ENCODE assay signal across 8 cellular contexts in the genomic region with DNA sequence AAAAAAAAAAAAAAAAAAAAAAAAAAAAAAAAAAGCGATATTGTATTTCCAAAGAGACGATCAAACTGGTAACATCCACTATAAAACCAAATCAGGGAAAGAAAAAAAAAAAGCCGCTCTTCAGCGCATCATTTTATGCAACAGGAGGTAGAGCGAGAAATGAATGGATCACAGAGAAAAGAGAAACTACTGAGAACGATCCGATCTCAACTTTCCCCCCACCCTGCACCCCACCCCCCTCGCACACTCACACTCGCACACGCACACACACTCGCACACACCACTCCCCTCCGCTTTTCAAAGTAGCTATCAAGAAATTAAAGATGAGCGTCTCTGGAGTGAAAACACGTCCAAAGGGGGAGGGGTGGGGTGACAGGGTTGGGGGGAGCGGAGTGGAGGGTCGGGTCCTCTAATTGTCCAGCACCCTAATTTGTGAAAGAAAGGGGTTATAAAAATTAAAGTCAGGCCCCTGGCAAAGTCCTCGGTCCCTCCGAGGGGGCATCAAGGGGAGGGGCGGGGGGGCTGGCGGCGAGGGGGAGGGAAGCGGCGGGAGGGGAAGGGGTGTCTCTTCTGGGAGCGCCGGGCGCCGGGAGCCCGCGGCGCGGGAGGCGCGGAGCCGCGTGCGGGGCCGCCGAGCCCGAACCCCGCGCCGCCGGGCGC. TPM values are rescaled to one million over a fixed set of nuclear protein-coding genes. Genes with fewer than 3 reads are reported as not detected.
A peak's percentile ranks its signal among the peaks of the same experiment; 100 is the strongest.
DNase-seq lines count a peak whose midpoint lies in the region; ATAC-seq lines count a peak whose summit lies in the region.

No MANE protein-coding gene starts in this region.

- no peaks in the 10 kb centered on the region for H3K4me1 ChIP-seq in CD4-positive, alpha-beta memory T cell (ENCODE audit: insufficient read depth, low read length)

- no peak overlapping the region for H3K27ac ChIP-seq in CD4-positive, alpha-beta memory T cell (ENCODE audit: low read depth, low read length)
- H3K27ac ChIP-seq in epithelial cell of prostate = peak overlapping the region; percentile 69

- CTCF ChIA-PET in CD4-positive, alpha-beta memory T cell (lab: Charles Lee; ENCODE audit: partially characterized antibody) = no interaction called here
- CTCF ChIA-PET in T-cell (lab: Charles Lee) = interaction anchor here (0.6 kb wide), 4 partner anchors 15 to 1325 kb away, joined by 3 to 4 read pairs (median 4); no protein-coding TSS in a partner anchor

- no peak overlapping the region for H3K27ac Mint-ChIP-seq in CD4-positive, alpha-beta memory T cell
- no peak overlapping the region for H3K27ac Mint-ChIP-seq in T-cell

- H3K27me3 Mint-ChIP-seq in CD4-positive, alpha-beta memory T cell = peaks cover 36 to 38% of the 10 kb centered on the region in 2 donors
- H3K27me3 Mint-ChIP-seq in T-cell = peaks cover 42 to 61% of the 10 kb centered on the region in 2 donors

- POLR2A ChIA-PET in CD4-positive, alpha-beta memory T cell (lab: Charles Lee; ENCODE audit: partially characterized antibody) = no interaction called here
- POLR2A ChIA-PET in T-cell (lab: Charles Lee) = no interaction called here

- H3K4me1 Mint-ChIP-seq in CD4-positive, alpha-beta memory T cell = peaks cover 9 to 24% (median 12%) of the 10 kb centered on the region in 4 donors
- H3K4me1 Mint-ChIP-seq in T-cell = peaks cover 25 to 39% (median 27%) of the 10 kb centered on the region in 3 donors

- intact Hi-C loops in CD4-positive, alpha-beta memory T cell (cut with micrococcal nuclease) = no loop called here

- DNase-seq in CD4-positive, alpha-beta memory T cell = no peak
- peak; percentile 10 for DNase-seq in Jurkat, Clone E6-1 (ENCODE audit: low read depth, low spot score)
- DNase-seq in T-cell (peak in 1 of 34 experiments; percentile 2), epithelial cell of prostate (ENCODE audit: low read depth, low spot score) (no peak), myocyte (ENCODE audit: low read depth) (peak; percentile 42), activated gamma-delta T cell (lab: John Stamatoyannopoulos, UW) (no peak), UCSD-AML1 (lab: John Stamatoyannopoulos, UW; ENCODE audit: unreplicated experiment) (no peak)

- no peaks in the 10 kb centered on the region for H3K36me3 ChIP-seq in CD4-positive, alpha-beta memory T cell (ENCODE audit: insufficient read depth, low read length)

- H3K4me3 Mint-ChIP-seq in CD4-positive, alpha-beta memory T cell = peak overlapping the region; percentile 57 to 82 (median 79)
- H3K4me3 Mint-ChIP-seq in T-cell = peak overlapping the region; percentile 74 to 90 (median 76)

- peaks cover 0 to 3% of the 10 kb centered on the region in 2 donors for H3K36me3 Mint-ChIP-seq in CD4-positive, alpha-beta memory T cell
- peaks cover 4% of the 10 kb centered on the region for H3K36me3 Mint-ChIP-seq in T-cell

- no peak overlapping the region for H3K4me3 ChIP-seq in CD4-positive, alpha-beta memory T cell (ENCODE audit: low read length in 2 of 2)
- peak overlapping the region; percentile 49 for H3K4me3 ChIP-seq in Jurkat, Clone E6-1 (ENCODE audit: low read length)

- H3K9me3 Mint-ChIP-seq in CD4-positive, alpha-beta memory T cell = peaks cover 0 to 34% (median 9%) of the 10 kb centered on the region in 8 donors
- H3K9me3 Mint-ChIP-seq in T-cell = no peaks in the 10 kb centered on the region

- H3K27me3 ChIP-seq in CD4-positive, alpha-beta memory T cell (ENCODE audit: insufficient read depth, low read length) = peaks cover 5% of the 10 kb centered on the region

- ATAC-seq in T-cell (replicated peaks in 1 of 4) = no peak
- no peak for ATAC-seq in GM21367 (IDR thresholded peaks at IDR 0.05; ENCODE audit: unreplicated experiment)

- H3K9me3 ChIP-seq in CD4-positive, alpha-beta memory T cell (ENCODE audit: control insufficient read depth in 1 of 2, low read length in 2 of 2) = no peaks in the 10 kb centered on the region

RNA-seq across cellular contexts. Expression of gene TCF4, which starts 0.5 kb away (rescaled TPM):
- total RNA-seq in CD4-positive, alpha-beta memory T cell = under 1 TPM; 0.58 to 0.93 TPM
- 1 to 10 TPM in 1 of 2 donors, under 1 TPM in 1; 0.11 to 2.2 TPM for polyA plus RNA-seq in CD4-positive, alpha-beta memory T cell
- 3.5 TPM for polyA plus RNA-seq in Jurkat, Clone E6-1 (2012; ENCODE audit: insufficient read depth, insufficient read length)
- total RNA-seq in T-cell (10 to 100 TPM in 1 of 5 donors, 1 to 10 TPM in 4; 2.6 to 11.0 (median 6.6) TPM), myocyte (48.1 and 52.6 TPM in 2 replicates)
- polyA plus RNA-seq in myocyte (2012) = 30.5 TPM

Comparison
In these comparisons a context has a peak if more than half of its experiments do, and no peak if none do; other contexts are left out.
1. DNase-seq: peak in Jurkat, Clone E6-1 (single experiment) and myocyte (single experiment); none in CD4-positive, alpha-beta memory T cell (0 of 5), epithelial cell of prostate (single experiment), activated gamma-delta T cell (single experiment) and UCSD-AML1 (single experiment).